Comparison of ENCODE assay signal across 1 cellular context in the genomic region with DNA sequence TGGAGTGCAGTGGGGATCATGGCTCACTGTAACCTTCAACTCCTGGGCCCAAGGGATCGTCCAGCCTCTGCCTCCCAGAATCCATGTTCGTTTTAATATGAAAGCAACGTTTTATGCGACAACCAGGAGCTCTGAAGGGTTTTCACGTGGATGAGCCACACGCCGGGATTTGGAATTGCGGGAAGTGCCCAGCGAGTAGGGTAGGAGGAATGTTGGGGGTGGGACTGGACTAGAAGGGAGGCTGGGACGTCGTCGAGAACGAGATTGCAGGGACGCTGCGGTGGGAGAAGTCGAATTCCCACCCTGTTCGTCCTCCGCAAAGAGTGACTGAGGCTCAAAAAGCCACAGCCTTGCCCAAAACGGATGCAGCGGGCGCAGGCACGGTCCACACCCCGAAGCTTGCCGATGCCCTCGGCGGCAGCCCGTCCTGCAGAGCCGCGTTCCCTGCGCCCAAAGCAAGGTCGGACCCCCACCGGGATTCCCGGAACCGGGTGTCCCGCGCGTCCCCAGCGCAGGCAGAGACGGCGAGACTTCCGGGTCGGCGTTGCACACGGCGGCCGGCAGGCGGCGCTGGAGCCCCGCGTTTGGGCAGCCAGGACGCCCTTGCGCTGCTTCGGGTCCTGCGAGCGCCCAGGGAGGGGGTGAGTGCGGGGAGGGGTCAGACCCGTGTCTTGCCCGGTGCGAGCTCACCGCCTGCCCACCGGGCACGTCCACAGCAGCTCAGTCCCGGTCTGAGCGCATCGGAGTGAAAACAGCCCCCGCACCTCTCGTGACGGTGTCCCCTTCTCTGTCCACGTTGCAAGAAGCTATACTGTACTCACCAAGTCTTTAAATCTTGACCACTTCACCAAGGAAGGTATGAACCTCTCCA.
TF ChIP-seq lines count a peak whose summit lies in the region.

No MANE protein-coding gene starts in this region.

TF ChIP-seq in HepG2, 621 proteins besides CTCF, POLR2A, EP300 and RAD21 (continued from another document and continues in another):
- TF ChIP-seq, protein P1, sequence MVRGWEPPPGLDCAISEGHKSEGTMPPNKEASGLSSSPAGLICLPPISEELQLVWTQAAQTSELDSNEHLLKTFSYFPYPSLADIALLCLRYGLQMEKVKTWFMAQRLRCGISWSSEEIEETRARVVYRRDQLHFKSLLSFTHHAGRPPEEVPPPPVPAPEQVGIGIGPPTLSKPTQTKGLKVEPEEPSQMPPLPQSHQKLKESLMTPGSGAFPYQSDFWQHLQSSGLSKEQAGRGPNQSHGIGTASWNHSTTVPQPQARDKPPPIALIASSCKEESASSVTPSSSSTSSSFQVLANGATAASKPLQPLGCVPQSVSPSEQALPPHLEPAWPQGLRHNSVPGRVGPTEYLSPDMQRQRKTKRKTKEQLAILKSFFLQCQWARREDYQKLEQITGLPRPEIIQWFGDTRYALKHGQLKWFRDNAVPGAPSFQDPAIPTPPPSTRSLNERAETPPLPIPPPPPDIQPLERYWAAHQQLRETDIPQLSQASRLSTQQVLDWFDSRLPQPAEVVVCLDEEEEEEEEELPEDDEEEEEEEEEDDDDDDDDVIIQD (CRISPR knock-in tag; IDR thresholded peaks at IDR 0.05; ENCODE audit: low read depth), result no peak; the same call in 1 of the 2 replicates
- TF ChIP-seq, protein P2, sequence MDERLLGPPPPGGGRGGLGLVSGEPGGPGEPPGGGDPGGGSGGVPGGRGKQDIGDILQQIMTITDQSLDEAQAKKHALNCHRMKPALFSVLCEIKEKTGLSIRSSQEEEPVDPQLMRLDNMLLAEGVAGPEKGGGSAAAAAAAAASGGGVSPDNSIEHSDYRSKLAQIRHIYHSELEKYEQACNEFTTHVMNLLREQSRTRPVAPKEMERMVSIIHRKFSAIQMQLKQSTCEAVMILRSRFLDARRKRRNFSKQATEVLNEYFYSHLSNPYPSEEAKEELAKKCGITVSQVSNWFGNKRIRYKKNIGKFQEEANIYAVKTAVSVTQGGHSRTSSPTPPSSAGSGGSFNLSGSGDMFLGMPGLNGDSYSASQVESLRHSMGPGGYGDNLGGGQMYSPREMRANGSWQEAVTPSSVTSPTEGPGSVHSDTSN (CRISPR knock-in tag; IDR thresholded peaks at IDR 0.05), result no peak
- TF ChIP-seq ZFP1 (CRISPR knock-in tag; IDR thresholded peaks at IDR 0.05), result peak; percentile 73
- TF ChIP-seq ZNF382 (CRISPR knock-in tag; IDR thresholded peaks at IDR 0.05; ENCODE audit: borderline replicate concordance), result no peak
- TF ChIP-seq SYNCRIP (IDR thresholded peaks at IDR 0.05; ENCODE audit: insufficient read depth, low read depth, low read length), result no peak
- TF ChIP-seq, protein P3, sequence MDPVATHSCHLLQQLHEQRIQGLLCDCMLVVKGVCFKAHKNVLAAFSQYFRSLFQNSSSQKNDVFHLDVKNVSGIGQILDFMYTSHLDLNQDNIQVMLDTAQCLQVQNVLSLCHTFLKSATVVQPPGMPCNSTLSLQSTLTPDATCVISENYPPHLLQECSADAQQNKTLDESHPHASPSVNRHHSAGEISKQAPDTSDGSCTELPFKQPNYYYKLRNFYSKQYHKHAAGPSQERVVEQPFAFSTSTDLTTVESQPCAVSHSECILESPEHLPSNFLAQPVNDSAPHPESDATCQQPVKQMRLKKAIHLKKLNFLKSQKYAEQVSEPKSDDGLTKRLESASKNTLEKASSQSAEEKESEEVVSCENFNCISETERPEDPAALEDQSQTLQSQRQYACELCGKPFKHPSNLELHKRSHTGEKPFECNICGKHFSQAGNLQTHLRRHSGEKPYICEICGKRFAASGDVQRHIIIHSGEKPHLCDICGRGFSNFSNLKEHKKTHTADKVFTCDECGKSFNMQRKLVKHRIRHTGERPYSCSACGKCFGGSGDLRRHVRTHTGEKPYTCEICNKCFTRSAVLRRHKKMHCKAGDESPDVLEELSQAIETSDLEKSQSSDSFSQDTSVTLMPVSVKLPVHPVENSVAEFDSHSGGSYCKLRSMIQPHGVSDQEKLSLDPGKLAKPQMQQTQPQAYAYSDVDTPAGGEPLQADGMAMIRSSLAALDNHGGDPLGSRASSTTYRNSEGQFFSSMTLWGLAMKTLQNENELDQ (CRISPR knock-in tag; IDR thresholded peaks at IDR 0.05; ENCODE audit: borderline replicate concordance), result peak; percentile 29; the same call in 1 of the 2 replicates
- 0 out of 2 replicates have a peak, but pooled peaks have one; percentile 89 for TF ChIP-seq ZNF678 (CRISPR knock-in tag; IDR thresholded peaks at IDR 0.05)
- peak; percentile 90 for TF ChIP-seq ZNF768 (CRISPR knock-in tag; IDR thresholded peaks at IDR 0.05)
- no peak for TF ChIP-seq NPAS2 (CRISPR knock-in tag; IDR thresholded peaks at IDR 0.05; ENCODE audit: borderline replicate concordance)
- no peak for TF ChIP-seq RFX1 (IDR thresholded peaks at IDR 0.05)
- TF ChIP-seq ZNF12 (CRISPR knock-in tag; IDR thresholded peaks at IDR 0.05), result no peak; the same call in 1 of the 2 replicates
- TF ChIP-seq ZNF816 (CRISPR knock-in tag; IDR thresholded peaks at IDR 0.05; ENCODE audit: borderline replicate concordance), result peak; percentile 92; the same call in 1 of the 2 replicates
- peak; percentile 98 for TF ChIP-seq ZNF33A (CRISPR knock-in tag; IDR thresholded peaks at IDR 0.05; ENCODE audit: borderline replicate concordance)
- TF ChIP-seq, protein P4, sequence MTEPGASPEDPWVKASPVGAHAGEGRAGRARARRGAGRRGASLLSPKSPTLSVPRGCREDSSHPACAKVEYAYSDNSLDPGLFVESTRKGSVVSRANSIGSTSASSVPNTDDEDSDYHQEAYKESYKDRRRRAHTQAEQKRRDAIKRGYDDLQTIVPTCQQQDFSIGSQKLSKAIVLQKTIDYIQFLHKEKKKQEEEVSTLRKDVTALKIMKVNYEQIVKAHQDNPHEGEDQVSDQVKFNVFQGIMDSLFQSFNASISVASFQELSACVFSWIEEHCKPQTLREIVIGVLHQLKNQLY (CRISPR knock-in tag; IDR thresholded peaks at IDR 0.05), result no peak; the same call in 1 of the 2 replicates
- TF ChIP-seq MTF2 (CRISPR knock-in tag; IDR thresholded peaks at IDR 0.05; ENCODE audit: borderline replicate concordance), result peak; percentile 99
- TF ChIP-seq ZNF563 (CRISPR knock-in tag; IDR thresholded peaks at IDR 0.05), result peak; percentile 80; the same call in 1 of the 2 replicates
- TF ChIP-seq PAWR (CRISPR knock-in tag; IDR thresholded peaks at IDR 0.05; ENCODE audit: borderline replicate concordance), result 0 out of 2 replicates have a peak, but pooled peaks have one; percentile 49
- peak; percentile 90 for TF ChIP-seq TAF15 (IDR thresholded peaks at IDR 0.05; ENCODE audit: low read depth, low read length, poor library complexity, severe bottlenecking)
- peak; percentile 98 for TF ChIP-seq ZNF772 (CRISPR knock-in tag; IDR thresholded peaks at IDR 0.05)
- TF ChIP-seq JUNB (CRISPR knock-in tag; IDR thresholded peaks at IDR 0.05; ENCODE audit: borderline replicate concordance), result no peak; the same call in 1 of the 2 replicates
- TF ChIP-seq HMG20A (CRISPR knock-in tag; IDR thresholded peaks at IDR 0.05; ENCODE audit: borderline replicate concordance), result peak; percentile 50; the same call in 1 of the 2 replicates
- TF ChIP-seq PTBP1 (IDR thresholded peaks at IDR 0.05; ENCODE audit: low read depth, low read length, poor library complexity, severe bottlenecking), result no peak
- TF ChIP-seq BHLHE40 (IDR thresholded peaks at IDR 0.05; ENCODE audit: low read length), result no peak; the same call in 1 of the 2 replicates
- TF ChIP-seq HOXA9 (CRISPR knock-in tag; IDR thresholded peaks at IDR 0.05; ENCODE audit: borderline replicate concordance), result no peak; the same call in 1 of the 2 replicates
- TF ChIP-seq MXI1 (IDR thresholded peaks at IDR 0.05; ENCODE audit: borderline replicate concordance, low read depth, low read length), result peak; percentile 62; the same call in 1 of the 3 replicates
- no peak for TF ChIP-seq ZNF17 (CRISPR knock-in tag; IDR thresholded peaks at IDR 0.05)
- no peak for TF ChIP-seq HDAC6 (IDR thresholded peaks at IDR 0.05; ENCODE audit: low read depth, low read length)
- TF ChIP-seq TOE1 (CRISPR knock-in tag; IDR thresholded peaks at IDR 0.05), result no peak; the same call in 1 of the 2 replicates
- TF ChIP-seq ZNF264 (CRISPR knock-in tag; IDR thresholded peaks at IDR 0.05), result 0 out of 2 replicates have a peak, but pooled peaks have one; percentile 61
- peak; percentile 53; the same call in 1 of the 2 replicates for TF ChIP-seq NCOA1 (CRISPR knock-in tag; IDR thresholded peaks at IDR 0.05)
- 0 out of 2 replicates have a peak, but pooled peaks have one; percentile 75 for TF ChIP-seq ZNF431 (CRISPR knock-in tag; IDR thresholded peaks at IDR 0.05; ENCODE audit: borderline replicate concordance, low read depth)
- TF ChIP-seq KLF15 (CRISPR knock-in tag; IDR thresholded peaks at IDR 0.05; ENCODE audit: borderline replicate concordance), result peak; percentile 69; the same call in 1 of the 2 replicates
- 0 out of 2 replicates have a peak, but pooled peaks have one; percentile 83 for TF ChIP-seq CC2D1A (CRISPR knock-in tag; IDR thresholded peaks at IDR 0.05)
- peak; percentile 89; the same call in 1 of the 2 replicates for TF ChIP-seq GPN1 (CRISPR knock-in tag; IDR thresholded peaks at IDR 0.05; ENCODE audit: borderline replicate concordance)
- TF ChIP-seq ETV6 (CRISPR knock-in tag; conservative IDR thresholded peaks at IDR 0.05), result peak; percentile 95; the same call in 1 of the 2 replicates
- peak; percentile 89; the same call in 1 of the 2 replicates for TF ChIP-seq ZNF256 (CRISPR knock-in tag; conservative IDR thresholded peaks at IDR 0.05)
- TF ChIP-seq SMAD1 (CRISPR knock-in tag; IDR thresholded peaks at IDR 0.05; ENCODE audit: borderline replicate concordance, low read depth), result peak; percentile 98
- TF ChIP-seq MTA1 (CRISPR knock-in tag; IDR thresholded peaks at IDR 0.05; ENCODE audit: borderline replicate concordance), result peak; percentile 84
- TF ChIP-seq ZNF780A (CRISPR knock-in tag; IDR thresholded peaks at IDR 0.05), result peak; percentile 93; the same call in 1 of the 2 replicates
- peak; percentile 88 for TF ChIP-seq ZNF781 (CRISPR knock-in tag; IDR thresholded peaks at IDR 0.05; ENCODE audit: borderline replicate concordance, not compliant biosample characterization)
- peak; percentile 86; the same call in 1 of the 2 replicates for TF ChIP-seq ZNF329 (CRISPR knock-in tag; IDR thresholded peaks at IDR 0.05; ENCODE audit: low read depth)
- peak; percentile 92 for TF ChIP-seq SRSF1 (optimal IDR thresholded peaks at IDR 0.05; ENCODE audit: low read depth, low read length)
- TF ChIP-seq THYN1 (CRISPR knock-in tag; IDR thresholded peaks at IDR 0.05; ENCODE audit: borderline replicate concordance, low read depth), result no peak
- no peak for TF ChIP-seq SOX6 (IDR thresholded peaks at IDR 0.05)
- TF ChIP-seq SOX6 (CRISPR knock-in tag; IDR thresholded peaks at IDR 0.05), result peak; percentile 86
- TF ChIP-seq, protein P5, sequence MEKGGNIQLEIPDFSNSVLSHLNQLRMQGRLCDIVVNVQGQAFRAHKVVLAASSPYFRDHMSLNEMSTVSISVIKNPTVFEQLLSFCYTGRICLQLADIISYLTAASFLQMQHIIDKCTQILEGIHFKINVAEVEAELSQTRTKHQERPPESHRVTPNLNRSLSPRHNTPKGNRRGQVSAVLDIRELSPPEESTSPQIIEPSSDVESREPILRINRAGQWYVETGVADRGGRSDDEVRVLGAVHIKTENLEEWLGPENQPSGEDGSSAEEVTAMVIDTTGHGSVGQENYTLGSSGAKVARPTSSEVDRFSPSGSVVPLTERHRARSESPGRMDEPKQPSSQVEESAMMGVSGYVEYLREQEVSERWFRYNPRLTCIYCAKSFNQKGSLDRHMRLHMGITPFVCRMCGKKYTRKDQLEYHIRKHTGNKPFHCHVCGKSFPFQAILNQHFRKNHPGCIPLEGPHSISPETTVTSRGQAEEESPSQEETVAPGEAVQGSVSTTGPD (CRISPR knock-in tag; IDR thresholded peaks at IDR 0.05), result no peak
- peak; percentile 70 for TF ChIP-seq ZBTB38 (CRISPR knock-in tag; IDR thresholded peaks at IDR 0.05)
- TF ChIP-seq PHF21A (CRISPR knock-in tag; IDR thresholded peaks at IDR 0.05), result peak; percentile 95
- peak; percentile 99 for TF ChIP-seq ARNT2 (CRISPR knock-in tag; IDR thresholded peaks at IDR 0.05; ENCODE audit: low read depth)
- TF ChIP-seq, protein P6, sequence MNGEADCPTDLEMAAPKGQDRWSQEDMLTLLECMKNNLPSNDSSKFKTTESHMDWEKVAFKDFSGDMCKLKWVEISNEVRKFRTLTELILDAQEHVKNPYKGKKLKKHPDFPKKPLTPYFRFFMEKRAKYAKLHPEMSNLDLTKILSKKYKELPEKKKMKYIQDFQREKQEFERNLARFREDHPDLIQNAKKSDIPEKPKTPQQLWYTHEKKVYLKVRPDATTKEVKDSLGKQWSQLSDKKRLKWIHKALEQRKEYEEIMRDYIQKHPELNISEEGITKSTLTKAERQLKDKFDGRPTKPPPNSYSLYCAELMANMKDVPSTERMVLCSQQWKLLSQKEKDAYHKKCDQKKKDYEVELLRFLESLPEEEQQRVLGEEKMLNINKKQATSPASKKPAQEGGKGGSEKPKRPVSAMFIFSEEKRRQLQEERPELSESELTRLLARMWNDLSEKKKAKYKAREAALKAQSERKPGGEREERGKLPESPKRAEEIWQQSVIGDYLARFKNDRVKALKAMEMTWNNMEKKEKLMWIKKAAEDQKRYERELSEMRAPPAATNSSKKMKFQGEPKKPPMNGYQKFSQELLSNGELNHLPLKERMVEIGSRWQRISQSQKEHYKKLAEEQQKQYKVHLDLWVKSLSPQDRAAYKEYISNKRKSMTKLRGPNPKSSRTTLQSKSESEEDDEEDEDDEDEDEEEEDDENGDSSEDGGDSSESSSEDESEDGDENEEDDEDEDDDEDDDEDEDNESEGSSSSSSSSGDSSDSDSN (CRISPR knock-in tag; IDR thresholded peaks at IDR 0.05), result peak; percentile 95
- peak; percentile 70 for TF ChIP-seq AGO2 (optimal IDR thresholded peaks at IDR 0.05; ENCODE audit: low read depth, low read length)
- TF ChIP-seq, protein P7, sequence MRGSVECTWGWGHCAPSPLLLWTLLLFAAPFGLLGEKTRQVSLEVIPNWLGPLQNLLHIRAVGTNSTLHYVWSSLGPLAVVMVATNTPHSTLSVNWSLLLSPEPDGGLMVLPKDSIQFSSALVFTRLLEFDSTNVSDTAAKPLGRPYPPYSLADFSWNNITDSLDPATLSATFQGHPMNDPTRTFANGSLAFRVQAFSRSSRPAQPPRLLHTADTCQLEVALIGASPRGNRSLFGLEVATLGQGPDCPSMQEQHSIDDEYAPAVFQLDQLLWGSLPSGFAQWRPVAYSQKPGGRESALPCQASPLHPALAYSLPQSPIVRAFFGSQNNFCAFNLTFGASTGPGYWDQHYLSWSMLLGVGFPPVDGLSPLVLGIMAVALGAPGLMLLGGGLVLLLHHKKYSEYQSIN (CRISPR knock-in tag; IDR thresholded peaks at IDR 0.05; ENCODE audit: borderline replicate concordance), result no peak
- TF ChIP-seq, protein P8, sequence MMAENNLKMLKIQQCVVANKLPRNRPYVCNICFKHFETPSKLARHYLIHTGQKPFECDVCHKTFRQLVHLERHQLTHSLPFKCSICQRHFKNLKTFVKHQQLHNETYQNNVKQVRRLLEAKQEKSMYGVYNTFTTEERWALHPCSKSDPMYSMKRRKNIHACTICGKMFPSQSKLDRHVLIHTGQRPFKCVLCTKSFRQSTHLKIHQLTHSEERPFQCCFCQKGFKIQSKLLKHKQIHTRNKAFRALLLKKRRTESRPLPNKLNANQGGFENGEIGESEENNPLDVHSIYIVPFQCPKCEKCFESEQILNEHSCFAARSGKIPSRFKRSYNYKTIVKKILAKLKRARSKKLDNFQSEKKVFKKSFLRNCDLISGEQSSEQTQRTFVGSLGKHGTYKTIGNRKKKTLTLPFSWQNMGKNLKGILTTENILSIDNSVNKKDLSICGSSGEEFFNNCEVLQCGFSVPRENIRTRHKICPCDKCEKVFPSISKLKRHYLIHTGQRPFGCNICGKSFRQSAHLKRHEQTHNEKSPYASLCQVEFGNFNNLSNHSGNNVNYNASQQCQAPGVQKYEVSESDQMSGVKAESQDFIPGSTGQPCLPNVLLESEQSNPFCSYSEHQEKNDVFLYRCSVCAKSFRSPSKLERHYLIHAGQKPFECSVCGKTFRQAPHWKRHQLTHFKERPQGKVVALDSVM (CRISPR knock-in tag; IDR thresholded peaks at IDR 0.05), result peak; percentile 69
